In genomic region chr5:115068239-115069086, GRCh38 we compare ENCODE assay signal across 8 cellular contexts.
DNase-seq lines count a peak whose midpoint lies in the region; ATAC-seq and TF ChIP-seq lines count a peak whose summit lies in the region.

No MANE protein-coding gene starts in this region.

- TF ChIP-seq CTCF in retinal pigment epithelial cell (conservative IDR thresholded peaks at IDR 0.05; ENCODE audit: low read depth, low read length), result no peak

- DNase-seq in NCI-H1436 (lab: John Stamatoyannopoulos, UW) (peak; percentile 82), retinal pigment epithelial cell (ENCODE audit: low read depth) (peak; percentile 3), superior temporal gyrus (ENCODE audit: extremely low spot score) (no peak), cerebellar cortex (ENCODE audit: low spot score) (no peak), amniotic stem cell (lab: John Stamatoyannopoulos, UW) (no peak)
- no peak for DNase-seq in activated naive CD4-positive, alpha-beta T cell treated with anti-CD3 and anti-CD28 coated beads, Interleukin-2, amount 50 U/mL, for 72 hours (ENCODE audit: low spot score in 2 of 2)

- H3K9me3 Mint-ChIP-seq in activated naive CD4-positive, alpha-beta T cell treated with anti-CD3 and anti-CD28 coated beads, Interleukin-2, amount 50 U/mL, for 72 hours, result peaks cover 6 to 7% of the 10 kb centered on the region in 2 donors

- H3K4me3 ChIP-seq in retinal pigment epithelial cell (ENCODE audit: low read length), result no peak overlapping the region

- no peak overlapping the region for H3K27ac Mint-ChIP-seq in activated naive CD4-positive, alpha-beta T cell treated with anti-CD3 and anti-CD28 coated beads, Interleukin-2, amount 50 U/mL, for 72 hours

- ATAC-seq in GM18870 (IDR thresholded peaks at IDR 0.05; ENCODE audit: unreplicated experiment) (peak; percentile 90), HG02588 (IDR thresholded peaks at IDR 0.05; ENCODE audit: unreplicated experiment) (peak; percentile 76)
- ATAC-seq in activated naive CD4-positive, alpha-beta T cell treated with anti-CD3 and anti-CD28 coated beads, Interleukin-2, amount 50 U/mL, for 72 hours, result peak; percentile 74 to 88

- peaks cover 0 to 10% of the 10 kb centered on the region in 2 donors for H3K36me3 Mint-ChIP-seq in activated naive CD4-positive, alpha-beta T cell treated with anti-CD3 and anti-CD28 coated beads, Interleukin-2, amount 50 U/mL, for 72 hours

Comparison
In these comparisons a context has a peak if more than half of its experiments do, and no peak if none do; other contexts are left out.
1. DNase-seq: peak in NCI-H1436 (single experiment) and retinal pigment epithelial cell (single experiment); none in activated naive CD4-positive, alpha-beta T cell treated with anti-CD3 and anti-CD28 coated beads, Interleukin-2, amount 50 U/mL, for 72 hours (0 of 2), superior temporal gyrus (single experiment), cerebellar cortex (single experiment) and amniotic stem cell (single experiment).
2. Peak in every context shown above with its lines, with median percentiles within 50 percentile points of each other: ATAC-seq.